In the genomic region with DNA sequence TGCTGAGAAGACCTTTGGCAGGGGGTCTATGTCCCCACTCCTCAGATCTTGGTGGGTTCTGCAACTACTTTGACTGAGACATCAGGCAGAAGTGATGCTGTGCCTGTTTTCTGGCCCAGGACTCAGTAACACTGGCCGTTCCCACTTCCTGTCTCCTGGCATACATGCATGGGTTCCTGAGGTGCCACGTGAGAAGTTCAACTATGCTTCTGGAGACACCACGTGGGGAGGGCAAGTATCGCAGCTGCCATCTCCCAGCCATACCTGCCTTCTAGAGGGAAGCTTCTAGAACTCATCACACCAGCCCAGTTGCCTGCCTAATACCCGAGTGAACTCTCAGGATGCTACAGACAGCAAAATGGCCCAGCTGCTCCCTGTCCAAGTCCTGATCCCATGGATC, we compare ENCODE assay signal across 11 cellular contexts.
DNase-seq lines count a peak whose midpoint lies in the region; ATAC-seq and TF ChIP-seq lines count a peak whose summit lies in the region.
"Had no signal": no experiment of that assay in that cellular context is flagged by ENCODE, and none has a peak within 500 bp of the region (broad histone marks: within the 10 kb centered on the region; RNA-seq: fewer than 3 reads in every experiment).

No MANE protein-coding gene starts in this region.

- no peak for TF ChIP-seq CTCF in type B pancreatic cell (conservative IDR thresholded peaks at IDR 0.05)

- DNase-seq in EH (ENCODE audit: low read depth) = peak; percentile 20
- peak; percentile 46 for DNase-seq in Jurkat, Clone E6-1 (ENCODE audit: low read depth, low spot score)
- peak; percentile 57 to 72 for DNase-seq in SJSA1 (ENCODE audit: low read depth in 1 of 2, low spot score in 2 of 2)
- DNase-seq in left lobe of liver (ENCODE audit: low spot score) = no peak
- DNase-seq in T-helper 9 cell = no peak
- DNase-seq in type B pancreatic cell (ENCODE audit: extremely low spot score, unreplicated experiment) = no peak
- DNase-seq in T-helper 1 cell = no peak
- DNase-seq: activated gamma-delta T cell treated with Interleukin-2 at 50 U/mL for 16 hours had no signal

- ATAC-seq in left lobe of liver (peak; percentile 20), GM21381 (IDR thresholded peaks at IDR 0.05; ENCODE audit: unreplicated experiment) (no peak)

- peaks cover 9% of the 10 kb centered on the region for H3K4me1 Mint-ChIP-seq in type B pancreatic cell (ENCODE audit: unreplicated experiment)
- H3K4me1 Mint-ChIP-seq: memory B cell had no signal

- H3K9me3 ChIP-seq in SJSA1 (replicated peaks) = no peaks in the 10 kb centered on the region

- peaks cover 19% of the 10 kb centered on the region for H3K4me1 ChIP-seq in SJSA1 (replicated peaks)

- H3K9me3 Mint-ChIP-seq in type B pancreatic cell = no peaks in the 10 kb centered on the region
- H3K9me3 Mint-ChIP-seq: memory B cell had no signal

- no peak overlapping the region for H3K27ac Mint-ChIP-seq in type B pancreatic cell
- H3K27ac Mint-ChIP-seq: memory B cell had no signal

- no peak overlapping the region for H3K27ac ChIP-seq in SJSA1
- H3K27ac ChIP-seq: epithelial cell of prostate had no signal

- peaks cover 29% of the 10 kb centered on the region for H3K27me3 Mint-ChIP-seq in type B pancreatic cell

- H3K36me3 ChIP-seq in SJSA1 = no peaks in the 10 kb centered on the region

- no peaks in the 10 kb centered on the region for H3K27me3 ChIP-seq in SJSA1 (replicated peaks)

- no peak overlapping the region for H3K4me3 ChIP-seq in Jurkat, Clone E6-1 (ENCODE audit: low read length)
- H3K4me3 ChIP-seq in SJSA1 = no peak overlapping the region

- H3K36me3 Mint-ChIP-seq in type B pancreatic cell = no peaks in the 10 kb centered on the region
- H3K36me3 Mint-ChIP-seq: memory B cell had no signal

- H3K4me3 Mint-ChIP-seq in type B pancreatic cell = no peak overlapping the region
- H3K4me3 Mint-ChIP-seq: memory B cell had no signal

Comparison
In these comparisons a context has a peak if more than half of its experiments do, and no peak if none do; other contexts are left out.
1. DNase-seq: peak in EH (single experiment), Jurkat, Clone E6-1 (single experiment) and SJSA1 (2 of 2); none in left lobe of liver (single experiment), T-helper 9 cell (single experiment), type B pancreatic cell (single experiment) and T-helper 1 cell (0 of 5).